1 cellular context compared by ENCODE assay signal in genomic region chr5:74579215-74579614, GRCh38.
TF ChIP-seq lines count a peak whose summit lies in the region.

No MANE protein-coding gene starts in this region.

TF ChIP-seq in SK-N-SH, 30 proteins besides CTCF, POLR2A, EP300 and RAD21 (continued from another document):
- TF ChIP-seq GABPA (IDR thresholded peaks at IDR 0.05; ENCODE audit: low read depth) (no peak), SMC3 (IDR thresholded peaks at IDR 0.05; ENCODE audit: low read depth, low read length) (no peak), FOXM1 (IDR thresholded peaks at IDR 0.05; ENCODE audit: low read depth) (no peak), CHD2 (IDR thresholded peaks at IDR 0.05; ENCODE audit: low read length, partially characterized antibody) (no peak), ZBTB33 (IDR thresholded peaks at IDR 0.05; ENCODE audit: borderline replicate concordance, low read depth) (no peak), RCOR1 (IDR thresholded peaks at IDR 0.05; ENCODE audit: low read length) (no peak), JUND (IDR thresholded peaks at IDR 0.05) (no peak), TAF1 (IDR thresholded peaks at IDR 0.05; ENCODE audit: borderline replicate concordance, low read depth, low read length) (no peak), YY1 (IDR thresholded peaks at IDR 0.05; ENCODE audit: low read depth) (no peak), USF2 (IDR thresholded peaks at IDR 0.05; ENCODE audit: borderline replicate concordance, low read depth, low read length) (no peak)
